ENCODE assay signal across 8 cellular contexts in genomic region chr22:32660292-32660691, GRCh38.
DNase-seq lines count a peak whose midpoint lies in the region; ATAC-seq and TF ChIP-seq lines count a peak whose summit lies in the region.

No MANE protein-coding gene starts in this region.

- H3K4me1 ChIP-seq in CD4-positive, CD25-positive, alpha-beta regulatory T cell (ENCODE audit: control insufficient read depth, insufficient read depth, low read length, poor library complexity, severe bottlenecking) = no peaks in the 10 kb centered on the region
- H3K4me1 ChIP-seq in Panc1 (ENCODE audit: control insufficient read depth, insufficient read depth, low read length) = no peaks in the 10 kb centered on the region

- intact Hi-C loops in Panc1 (cut with micrococcal nuclease; ENCODE audit: unreplicated experiment) = loop anchor here (5.0 to 10.0 kb wide), 2 partner anchors 135 to 342 kb away; no protein-coding TSS in a partner anchor
- intact Hi-C loops in head of caudate nucleus (cut with DNase I) = loop anchor here (2.0 kb wide), 1 partner anchor 137 kb away; no protein-coding TSS in a partner anchor

- CTCF ChIA-PET in Panc1 (lab: Charles Lee) = interaction anchor here (1.4 kb wide), 1 partner anchor 137 kb away, joined by 5 read pairs; no protein-coding TSS in a partner anchor

- peak; percentile 75 for TF ChIP-seq CTCF in HFF-Myc (IDR thresholded peaks at IDR 0.05; ENCODE audit: low read depth, low read length, missing control alignments)
- peak; percentile 68 for TF ChIP-seq CTCF in Panc1 (IDR thresholded peaks at IDR 0.05)
- peak; percentile 80 for TF ChIP-seq CTCF in progenitor cell of endocrine pancreas (IDR thresholded peaks at IDR 0.05; ENCODE audit: unreplicated experiment)

- no peaks in the 10 kb centered on the region for H3K36me3 Mint-ChIP-seq in CD4-positive, CD25-positive, alpha-beta regulatory T cell
- no peaks in the 10 kb centered on the region for H3K36me3 Mint-ChIP-seq in progenitor cell of endocrine pancreas (ENCODE audit: insufficient read depth)

- H3K27me3 ChIP-seq in CD4-positive, CD25-positive, alpha-beta regulatory T cell (ENCODE audit: control insufficient read depth, insufficient read depth, low read length) = no peaks in the 10 kb centered on the region
- no peaks in the 10 kb centered on the region; the same call in 1 of the 2 replicates for H3K27me3 ChIP-seq in Panc1 (ENCODE audit: control insufficient read depth, insufficient read depth, low read length)

- H3K4me3 Mint-ChIP-seq in CD4-positive, CD25-positive, alpha-beta regulatory T cell = no peak overlapping the region
- H3K4me3 Mint-ChIP-seq in progenitor cell of endocrine pancreas (ENCODE audit: low read depth) = no peak overlapping the region

- no peak overlapping the region for H3K27ac Mint-ChIP-seq in CD4-positive, CD25-positive, alpha-beta regulatory T cell
- no peak overlapping the region for H3K27ac Mint-ChIP-seq in progenitor cell of endocrine pancreas

- peak; percentile 14 to 62 (median 30) for DNase-seq in CD4-positive, CD25-positive, alpha-beta regulatory T cell
- DNase-seq in HFF-Myc (ENCODE audit: extremely low read depth, low read depth) (peak; percentile 47), Panc1 (ENCODE audit: low read depth, low spot score) (peak; percentile 4), head of caudate nucleus (peak in 40 of 42 donors; percentile 24 to 84 (median 58)), progenitor cell of endocrine pancreas (ENCODE audit: low spot score, unreplicated experiment) (peak; percentile 56)
- peak; percentile 12 for DNase-seq in activated gamma-delta T cell treated with anti-CD3 and anti-CD28 coated beads, Interleukin-2, amount 50 U/mL, for 16 hours (ENCODE audit: low read depth)

- no peak overlapping the region for H3K4me3 ChIP-seq in CD4-positive, CD25-positive, alpha-beta regulatory T cell (ENCODE audit: low read depth, low read length)
- H3K4me3 ChIP-seq in HFF-Myc (replicated peaks; ENCODE audit: low read depth, low read length) (no peak overlapping the region), Panc1 (ENCODE audit: low read depth in 2 of 2, low read length in 2 of 2) (no peak overlapping the region)

- peaks cover 4% of the 10 kb centered on the region for H3K27me3 Mint-ChIP-seq in CD4-positive, CD25-positive, alpha-beta regulatory T cell
- H3K27me3 Mint-ChIP-seq in progenitor cell of endocrine pancreas = peaks cover 25% of the 10 kb centered on the region

- H3K4me1 Mint-ChIP-seq in CD4-positive, CD25-positive, alpha-beta regulatory T cell = peaks cover 0 to 4% (median 3%) of the 10 kb centered on the region in 4 donors
- H3K4me1 Mint-ChIP-seq in progenitor cell of endocrine pancreas (ENCODE audit: low read depth) = no peaks in the 10 kb centered on the region

- H3K27ac ChIP-seq in CD4-positive, CD25-positive, alpha-beta regulatory T cell (ENCODE audit: insufficient read depth, low read length, poor library complexity, severe bottlenecking) = no peak overlapping the region
- H3K27ac ChIP-seq in Panc1 (ENCODE audit: low read length) = no peak overlapping the region

- POLR2A ChIA-PET in Panc1 (lab: Charles Lee) = no interaction called here

- no peaks in the 10 kb centered on the region for H3K9me3 ChIP-seq in CD4-positive, CD25-positive, alpha-beta regulatory T cell (ENCODE audit: control insufficient read depth in 2 of 2, low read length in 2 of 2)
- no peaks in the 10 kb centered on the region for H3K9me3 ChIP-seq in Panc1 (ENCODE audit: control insufficient read depth, insufficient read depth, low read depth, low read length)

- no peaks in the 10 kb centered on the region for H3K36me3 ChIP-seq in CD4-positive, CD25-positive, alpha-beta regulatory T cell (ENCODE audit: control insufficient read depth, insufficient read depth, low read length)
- no peaks in the 10 kb centered on the region for H3K36me3 ChIP-seq in Panc1 (ENCODE audit: control insufficient read depth, insufficient read depth, low read length)

- H3K9me3 Mint-ChIP-seq in CD4-positive, CD25-positive, alpha-beta regulatory T cell = no peaks in the 10 kb centered on the region
- H3K9me3 Mint-ChIP-seq in progenitor cell of endocrine pancreas (ENCODE audit: low read depth) = no peaks in the 10 kb centered on the region

- in situ Hi-C loops in Panc1 (cut with HindIII; ENCODE audit: low pct_unique_long_range_greater_than_20kb, low sequenced_read_pairs) = no loop called here

- peak; percentile 25 to 43 for ATAC-seq in CD4-positive, CD25-positive, alpha-beta regulatory T cell (ENCODE audit: low read depth in 2 of 2)
- ATAC-seq in Panc1 (peak; percentile 71; the same call in 1 of the 2 replicates), GM19467 (IDR thresholded peaks at IDR 0.05; ENCODE audit: unreplicated experiment) (no peak), GM18858 (IDR thresholded peaks at IDR 0.05; ENCODE audit: unreplicated experiment) (no peak)

- BruUV-seq in Panc1 (replicated peaks; lab: Mats Ljungman, UMichigan) = no TSS peak

Comparison
In these comparisons a context has a peak if more than half of its experiments do, and no peak if none do; other contexts are left out.
1. ATAC-seq: peak in CD4-positive, CD25-positive, alpha-beta regulatory T cell (2 of 2) and Panc1 (single experiment); none in GM19467 (single experiment) and GM18858 (single experiment).
2. DNase-seq: peak in every context shown above with its lines; median percentile 58 in head of caudate nucleus; 56 in progenitor cell of endocrine pancreas; 47 in HFF-Myc; 30 in CD4-positive, CD25-positive, alpha-beta regulatory T cell; 12 in activated gamma-delta T cell treated with anti-CD3 and anti-CD28 coated beads, Interleukin-2, amount 50 U/mL, for 16 hours; 4 in Panc1.
3. Peak in every context shown above with its lines, with median percentiles within 50 percentile points of each other: CTCF ChIP-seq.